ENCODE assay signal across 8 cellular contexts in the genomic region with DNA sequence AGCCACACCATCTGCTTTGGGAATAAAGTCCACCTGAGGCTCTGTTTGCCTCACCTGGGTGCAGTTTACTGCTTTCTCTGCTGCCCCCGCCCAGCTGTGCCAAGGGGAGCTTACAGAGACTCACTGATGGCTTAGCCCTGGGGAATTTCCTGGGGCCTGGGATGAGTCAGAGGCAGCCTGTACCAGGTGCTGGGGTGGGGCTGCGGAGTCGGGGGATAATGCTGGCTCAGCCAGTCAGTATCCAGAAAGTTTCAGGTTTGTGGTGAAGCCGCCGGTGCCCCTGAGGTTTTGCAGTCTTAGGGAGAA. TPM values are rescaled to one million over a fixed set of nuclear protein-coding genes. Genes with fewer than 3 reads are reported as not detected.
A peak's percentile ranks its signal among the peaks of the same experiment; 100 is the strongest.
DNase-seq lines count a peak whose midpoint lies in the region; ATAC-seq, FAIRE-seq and TF ChIP-seq lines count a peak whose summit lies in the region.

No MANE protein-coding gene starts in this region.

- no peaks in the 10 kb centered on the region for H3K9me3 ChIP-seq in astrocyte (ENCODE audit: insufficient read depth, low read depth, low read length)

- H3K4me1 Mint-ChIP-seq in astrocyte (ENCODE audit: low read depth, unreplicated experiment), result peaks cover 47% of the 10 kb centered on the region
- H3K4me1 Mint-ChIP-seq in stimulated activated naive CD8-positive, alpha-beta T cell treated with anti-CD3 and anti-CD28 coated beads, Interleukin-15, amount 100 ng/mL, for 72 hours, result peaks cover 13% of the 10 kb centered on the region

- H3K27me3 Mint-ChIP-seq in astrocyte (ENCODE audit: low read depth, unreplicated experiment), result no peaks in the 10 kb centered on the region
- H3K27me3 Mint-ChIP-seq in stimulated activated naive CD8-positive, alpha-beta T cell treated with anti-CD3 and anti-CD28 coated beads, Interleukin-15, amount 100 ng/mL, for 72 hours, result no peaks in the 10 kb centered on the region

- no peak for FAIRE-seq in astrocyte (lab: Jason Lieb, UNC)

- no peak for ATAC-seq in HG03521 (IDR thresholded peaks at IDR 0.05; ENCODE audit: unreplicated experiment)
- ATAC-seq in stimulated activated naive CD8-positive, alpha-beta T cell treated with anti-CD3 and anti-CD28 coated beads, Interleukin-15, amount 100 ng/mL, for 72 hours, result no peak

- peak overlapping the region; percentile 36 for H3K4me2 ChIP-seq in KMS-11
- peak overlapping the region; percentile 58 for H3K4me2 ChIP-seq in astrocyte (ENCODE audit: low read length)

- DNase-seq in DMS53 treated with DMSO at 0.1 percent for 48 hours (lab: John Stamatoyannopoulos, UW; ENCODE audit: unreplicated experiment) (peak; percentile 79), astrocyte (ENCODE audit: low read depth) (peak; percentile 62), myocyte (ENCODE audit: low read depth) (peak; percentile 62), occipital lobe (lab: John Stamatoyannopoulos, UW) (no peak), NCI-H2029 (lab: John Stamatoyannopoulos, UW) (no peak)
- no peak for DNase-seq in stimulated activated naive CD8-positive, alpha-beta T cell treated with anti-CD3 and anti-CD28 coated beads, Interleukin-15, amount 100 ng/mL, for 72 hours

- H3K36me3 Mint-ChIP-seq in astrocyte (ENCODE audit: low read depth, unreplicated experiment), result peaks cover 19% of the 10 kb centered on the region

- H3K79me2 ChIP-seq in KMS-11 (ENCODE audit: insufficient read depth, low read depth) (no peaks in the 10 kb centered on the region), astrocyte (ENCODE audit: insufficient read depth, low read length) (peaks cover 66% of the 10 kb centered on the region)

- peak overlapping the region; percentile 40 for H3K4me3 Mint-ChIP-seq in astrocyte (ENCODE audit: unreplicated experiment)
- no peak overlapping the region for H3K4me3 Mint-ChIP-seq in stimulated activated naive CD8-positive, alpha-beta T cell treated with anti-CD3 and anti-CD28 coated beads, Interleukin-15, amount 100 ng/mL, for 72 hours

- no peak overlapping the region for H3K4me3 ChIP-seq in KMS-11 (IDR thresholded peaks at IDR 0.05; ENCODE audit: insufficient read depth, low read depth, low read length)
- no peak overlapping the region for H3K4me3 ChIP-seq in astrocyte (ENCODE audit: insufficient read depth, low read depth, low read length)

- H3K9ac ChIP-seq in KMS-11 (no peak overlapping the region), astrocyte (ENCODE audit: low read length) (no peak overlapping the region)

- H2AFZ ChIP-seq in KMS-11 (ENCODE audit: low read depth), result no peak overlapping the region
- H2AFZ ChIP-seq in astrocyte (ENCODE audit: low read depth, low read length), result no peak overlapping the region

- H3K4me1 ChIP-seq in KMS-11 (ENCODE audit: low read depth, poor library complexity, severe bottlenecking) (peaks cover 22% of the 10 kb centered on the region), astrocyte (ENCODE audit: insufficient read depth, low read length) (peaks cover 35% of the 10 kb centered on the region)

- TF ChIP-seq CTCF in KMS-11 (conservative IDR thresholded peaks at IDR 0.05; ENCODE audit: low read depth, low read length), result no peak
- no peak for TF ChIP-seq CTCF in astrocyte (IDR thresholded peaks at IDR 0.05; ENCODE audit: insufficient read depth, low read depth, low read length)

- no peaks in the 10 kb centered on the region for H4K20me1 ChIP-seq in KMS-11 (ENCODE audit: insufficient read depth)
- peaks cover 41% of the 10 kb centered on the region for H4K20me1 ChIP-seq in astrocyte (ENCODE audit: insufficient read depth, low read length)

- H3K27ac ChIP-seq in KMS-11 (peak overlapping the region; percentile 27; the same call in 1 of the 2 replicates), astrocyte (ENCODE audit: low read depth, low read length) (no peak overlapping the region)

- no peaks in the 10 kb centered on the region for H3K36me3 ChIP-seq in KMS-11 (ENCODE audit: insufficient read depth)
- peaks cover 13% of the 10 kb centered on the region for H3K36me3 ChIP-seq in astrocyte (ENCODE audit: insufficient read depth, low read length)

- no peaks in the 10 kb centered on the region for H3K9me3 Mint-ChIP-seq in astrocyte (ENCODE audit: unreplicated experiment)
- H3K9me3 Mint-ChIP-seq in stimulated activated naive CD8-positive, alpha-beta T cell treated with anti-CD3 and anti-CD28 coated beads, Interleukin-15, amount 100 ng/mL, for 72 hours, result no peaks in the 10 kb centered on the region

- H3K27me3 ChIP-seq in KMS-11 (ENCODE audit: insufficient read depth, low read depth) (no peaks in the 10 kb centered on the region), astrocyte (ENCODE audit: insufficient read depth, low read length) (no peaks in the 10 kb centered on the region)

- peak overlapping the region; percentile 71 for H3K27ac Mint-ChIP-seq in astrocyte (ENCODE audit: unreplicated experiment)
- H3K27ac Mint-ChIP-seq in stimulated activated naive CD8-positive, alpha-beta T cell treated with anti-CD3 and anti-CD28 coated beads, Interleukin-15, amount 100 ng/mL, for 72 hours, result no peak overlapping the region

RNA-seq across cellular contexts. Expression of a gene that starts 22.3 kb away (rescaled TPM):
- total RNA-seq in astrocyte, result 84.1 and 98.6 TPM in 2 replicates
- total RNA-seq in myocyte, result 4.4 and 5.2 TPM in 2 replicates
- polyA plus RNA-seq in myocyte (2012), result 5.8 TPM
- total RNA-seq in occipital lobe, result 6.2 TPM

Comparison
In these comparisons a context has a peak if more than half of its experiments do, and no peak if none do; other contexts are left out.
1. DNase-seq: peak in DMS53 treated with DMSO at 0.1 percent for 48 hours (single experiment), astrocyte (single experiment) and myocyte (single experiment); none in occipital lobe (single experiment), stimulated activated naive CD8-positive, alpha-beta T cell treated with anti-CD3 and anti-CD28 coated beads, Interleukin-15, amount 100 ng/mL, for 72 hours (0 of 2) and NCI-H2029 (single experiment).
2. RNA of a gene that starts 22.3 kb away (total RNA-seq): 84.1 to 98.6 TPM in astrocyte; 6.2 TPM in occipital lobe (single experiment) and 4.4 to 5.2 TPM in myocyte; every median in the first group is over 10 times any median in the second.